Comparison of ENCODE assay signal across 8 cellular contexts in the genomic region with DNA sequence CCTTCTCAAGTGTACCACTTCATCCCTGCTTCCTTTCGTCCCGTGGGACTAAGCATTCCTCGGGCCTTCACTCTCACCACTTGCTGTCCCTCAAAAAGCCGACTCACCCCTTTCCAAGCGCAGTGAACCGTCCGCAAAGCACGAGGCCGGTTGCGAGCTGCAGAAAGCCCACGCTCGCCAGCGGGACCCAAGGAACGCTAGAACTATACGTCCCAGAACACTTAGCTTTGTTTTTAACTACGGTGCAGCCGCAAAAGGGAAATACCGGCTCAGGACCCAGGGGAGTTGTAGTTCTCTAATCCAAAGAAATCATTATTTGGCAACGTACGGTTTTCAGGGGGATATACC. TPM values are rescaled to one million over a fixed set of nuclear protein-coding genes. Genes with fewer than 3 reads are reported as not detected.
DNase-seq lines count a peak whose midpoint lies in the region; ATAC-seq, FAIRE-seq and TF ChIP-seq lines count a peak whose summit lies in the region.

No MANE protein-coding gene starts in this region.

- H3K14ac ChIP-seq in mesenchymal stem cell (ENCODE audit: low read length in 2 of 2), result no peak overlapping the region

- no peak overlapping the region for H2BK15ac ChIP-seq in mesenchymal stem cell (ENCODE audit: low read depth, poor library complexity, severe bottlenecking)

- peak; percentile 17 for ATAC-seq in HG02610 (IDR thresholded peaks at IDR 0.05; ENCODE audit: unreplicated experiment)

- H2AFZ ChIP-seq in mesenchymal stem cell (ENCODE audit: low read depth, low read length), result peak overlapping the region; percentile 73

- H3K79me1 ChIP-seq in mesenchymal stem cell (replicated peaks; ENCODE audit: low read length, poor library complexity, severe bottlenecking), result peaks cover 6% of the 10 kb centered on the region

- no peak for TF ChIP-seq EP300 in tibial nerve (IDR thresholded peaks at IDR 0.05)

- TF ChIP-seq POLR2A in tibial nerve (IDR thresholded peaks at IDR 0.05), result no peak

- 0% methylated on average over 20 of the region's 20 CpGs for WGBS in mesenchymal stem cell
- WGBS in tibial nerve, 2 donors, result 0 to 1% methylated on average over 20 of the region's 20 CpGs

- H4K8ac ChIP-seq in mesenchymal stem cell (ENCODE audit: low read length), result peak overlapping the region; percentile 94

- H3K23ac ChIP-seq in mesenchymal stem cell (ENCODE audit: low read length in 2 of 2), result no peak overlapping the region

- H3K4ac ChIP-seq in mesenchymal stem cell (ENCODE audit: low read depth in 1 of 2, low read length in 2 of 2), result peak overlapping the region in 1 of 2 experiments; percentile 60

- no peak for TF ChIP-seq CTCF in GM12875 (IDR thresholded peaks at IDR 0.05; ENCODE audit: borderline replicate concordance, insufficient read depth, low read depth, low read length)
- TF ChIP-seq CTCF in tibial nerve (IDR thresholded peaks at IDR 0.05), result no peak

- H4K91ac ChIP-seq in mesenchymal stem cell (ENCODE audit: low read length), result no peak overlapping the region

- FAIRE-seq in frontal cortex (lab: Jason Lieb, UNC), result no peak

- no peak overlapping the region for H3K18ac ChIP-seq in mesenchymal stem cell (ENCODE audit: low read depth in 1 of 2, low read length in 2 of 2)

- no peak overlapping the region for H2BK5ac ChIP-seq in mesenchymal stem cell (ENCODE audit: low read depth, low read length, poor library complexity, severe bottlenecking)

- peak; percentile 31 for DNase-seq in RPMI7951 (ENCODE audit: low read depth)
- DNase-seq in mesenchymal stem cell, result peak; percentile 65
- DNase-seq in tibial nerve (ENCODE audit: low spot score in 2 of 2), result no peak
- no peak for DNase-seq in frontal cortex (ENCODE audit: low spot score in 2 of 2)
- no peak for DNase-seq in DMS153 treated with DMSO at 0.1 percent for 48 hours (lab: John Stamatoyannopoulos, UW; ENCODE audit: unreplicated experiment)

- H3K4me1 ChIP-seq in duodenal mucosa (ENCODE audit: control insufficient read depth in 1 of 2, insufficient read depth in 2 of 2, low read length in 2 of 2) (peaks cover 15 to 24% of the 10 kb centered on the region in 2 donors), mesenchymal stem cell (ENCODE audit: control insufficient read depth, insufficient read depth, low read depth, low read length) (peaks cover 5% of the 10 kb centered on the region), tibial nerve (peaks cover 0 to 42% (median 13%) of the 10 kb centered on the region in 4 donors)

- H3K9ac ChIP-seq in duodenal mucosa (ENCODE audit: low read depth in 1 of 2, low read length in 2 of 2) (peak overlapping the region; percentile 85 to 92), mesenchymal stem cell (ENCODE audit: low read length) (peak overlapping the region; percentile 96)

- H2BK120ac ChIP-seq in mesenchymal stem cell (ENCODE audit: low read depth, low read length), result no peak overlapping the region

- H2BK12ac ChIP-seq in mesenchymal stem cell (ENCODE audit: low read length in 2 of 2), result no peak overlapping the region

- H3K4me2 ChIP-seq in mesenchymal stem cell (ENCODE audit: low read length, poor library complexity, severe bottlenecking), result peak overlapping the region; percentile 68

- peaks cover 3 to 9% of the 10 kb centered on the region in 2 donors for H3K36me3 ChIP-seq in duodenal mucosa (ENCODE audit: control insufficient read depth in 1 of 2, insufficient read depth in 2 of 2, low read length in 2 of 2)
- H3K36me3 ChIP-seq in mesenchymal stem cell (ENCODE audit: control insufficient read depth in 1 of 2, insufficient read depth in 2 of 2, low read depth in 1 of 2, low read length in 2 of 2), result peaks cover 0 to 45% of the 10 kb centered on the region in 2 experiments
- peaks cover 0 to 26% (median 0%) of the 10 kb centered on the region in 3 donors for H3K36me3 ChIP-seq in tibial nerve

- no peaks in the 10 kb centered on the region for H3K9me3 ChIP-seq in duodenal mucosa (ENCODE audit: control insufficient read depth in 1 of 2, low read length in 2 of 2)
- H3K9me3 ChIP-seq in mesenchymal stem cell (ENCODE audit: control insufficient read depth, low read length), result no peaks in the 10 kb centered on the region
- H3K9me3 ChIP-seq in tibial nerve, result no peaks in the 10 kb centered on the region

- no peak overlapping the region for H2AK5ac ChIP-seq in mesenchymal stem cell (ENCODE audit: low read length, severe bottlenecking)

- H3K27me3 ChIP-seq in duodenal mucosa (ENCODE audit: control insufficient read depth in 1 of 2, insufficient read depth in 2 of 2, low read length in 2 of 2) (no peaks in the 10 kb centered on the region), mesenchymal stem cell (ENCODE audit: control insufficient read depth in 1 of 2, insufficient read depth in 1 of 2, low read length in 2 of 2) (no peaks in the 10 kb centered on the region), tibial nerve (no peaks in the 10 kb centered on the region)

- peak overlapping the region; percentile 63 for H3K4me3 ChIP-seq in GM12875 (ENCODE audit: low read depth, low read length)
- H3K4me3 ChIP-seq in duodenal mucosa (ENCODE audit: low read depth in 1 of 2, low read length in 2 of 2), result peak overlapping the region; percentile 87 to 97
- H3K4me3 ChIP-seq in mesenchymal stem cell (ENCODE audit: insufficient read depth in 1 of 2, low read depth in 1 of 2, low read length in 2 of 2), result peak overlapping the region; percentile 68 to 92
- H3K4me3 ChIP-seq in tibial nerve, result peak overlapping the region; percentile 51 to 96 (median 68)

- H3K27ac ChIP-seq in duodenal mucosa (ENCODE audit: low read depth, low read length) (peak overlapping the region; percentile 88), mesenchymal stem cell (ENCODE audit: low read length, poor library complexity, severe bottlenecking) (peak overlapping the region; percentile 50), tibial nerve (peak overlapping the region; percentile 55 to 96 (median 92))

RNA-seq across cellular contexts. Expression of gene POLR1H, which starts 0.5 kb away (rescaled TPM):
- total RNA-seq in RPMI7951 (2014; rRNA removed; shearing (Covaris generic)), result 47.0 and 50.3 TPM in 2 replicates
- 31.6 TPM for polyA plus RNA-seq in mesenchymal stem cell (2013, experiment 1 of 2)
- polyA plus RNA-seq in mesenchymal stem cell (2013, experiment 2 of 2), result 33.7 TPM
- total RNA-seq in tibial nerve (10 to 100 TPM; 22.4 to 30.6 (median 24.8) TPM), frontal cortex (15.5 TPM)

RNA-seq across cellular contexts. Expression of gene PPP1R11, which starts 6.4 kb away (rescaled TPM):
- 65.1 and 65.7 TPM in 2 replicates for total RNA-seq in RPMI7951 (2014; rRNA removed; shearing (Covaris generic))
- 57.2 TPM for polyA plus RNA-seq in mesenchymal stem cell (2013, experiment 1 of 2)
- polyA plus RNA-seq in mesenchymal stem cell (2013, experiment 2 of 2), result 54.2 TPM
- total RNA-seq in tibial nerve (10 to 100 TPM; 28.2 to 39.8 (median 34.2) TPM), frontal cortex (17.1 TPM)

RNA-seq across cellular contexts. Expression of gene RNF39, which starts 15.0 kb away (rescaled TPM):
- total RNA-seq in RPMI7951 (2014; rRNA removed; shearing (Covaris generic)), result not detected in 2 replicates
- polyA plus RNA-seq in mesenchymal stem cell (2013, experiment 1 of 2), result not detected
- polyA plus RNA-seq in mesenchymal stem cell (2013, experiment 2 of 2), result not detected
- under 1 TPM in 1 of 4 donors, not detected in 3; 0.42 TPM for total RNA-seq in tibial nerve
- not detected for total RNA-seq in frontal cortex

RNA-seq across cellular contexts. Expression of gene TRIM31, which starts 52.3 kb away (rescaled TPM):
- total RNA-seq in RPMI7951 (2014; rRNA removed; shearing (Covaris generic)), result not detected in 2 replicates
- not detected for polyA plus RNA-seq in mesenchymal stem cell (2013, experiment 1 of 2)
- polyA plus RNA-seq in mesenchymal stem cell (2013, experiment 2 of 2), result not detected
- not detected for total RNA-seq in tibial nerve
- total RNA-seq in frontal cortex, result not detected

Comparison
In these comparisons a context has a peak if more than half of its experiments do, and no peak if none do; other contexts are left out.
1. DNase-seq: peak in RPMI7951 (single experiment) and mesenchymal stem cell (single experiment); none in tibial nerve (0 of 2), frontal cortex (0 of 2) and DMS153 treated with DMSO at 0.1 percent for 48 hours (single experiment).
2. Peak in every context shown above with its lines, with median percentiles within 50 percentile points of each other: H3K4me3 ChIP-seq and H3K27ac ChIP-seq.